Comparison of ENCODE assay signal across 33 cellular contexts in the genomic region with DNA sequence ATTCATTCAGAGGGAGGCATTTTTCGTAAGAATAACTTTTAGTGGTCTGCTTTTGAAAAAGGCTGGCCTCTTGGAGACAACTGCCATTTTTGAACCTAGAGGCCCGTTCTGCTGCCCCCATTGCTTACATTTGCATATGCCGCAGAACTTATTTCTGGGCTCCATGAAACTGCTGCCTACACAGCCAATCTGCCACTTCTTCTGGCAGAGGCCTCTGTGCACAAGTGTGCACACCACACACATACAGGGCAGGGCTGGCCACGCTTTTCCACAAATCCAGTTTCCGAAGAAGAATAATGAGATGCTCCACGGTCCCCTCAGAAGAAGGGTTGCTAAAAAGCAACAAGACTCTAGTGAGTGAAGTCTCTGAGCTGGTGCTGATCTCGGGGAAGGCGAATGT. TPM values are rescaled to one million over a fixed set of nuclear protein-coding genes. Genes with fewer than 3 reads are reported as not detected.
"Had no signal": no experiment of that assay in that cellular context is flagged by ENCODE, and none has a peak within 500 bp of the region (broad histone marks: within the 10 kb centered on the region; RNA-seq: fewer than 3 reads in every experiment).

No MANE protein-coding gene starts in this region.

- H3K9me3 ChIP-seq: adrenal gland, ascending aorta, body of pancreas had no signal

- FAIRE-seq: astrocyte, bronchial epithelial cell had no signal

- ATAC-seq: activated naive CD4-positive, alpha-beta T cell treated with anti-CD3 and anti-CD28 coated beads, Interleukin-2, amount 50 U/mL, for 72 hours; activated naive CD8-positive, alpha-beta T cell treated with anti-CD3 and anti-CD28 coated beads, Interleukin-2, amount 50 U/mL, for 24 hours; activated T-cell treated with anti-CD3 and anti-CD28 coated beads, Interleukin-2, amount 50 U/mL, for 4 hours; activated T-cell treated with anti-CD3 and anti-CD28 coated beads, Interleukin-2, amount 50 U/mL, for 72 hours; activated T-helper 17 cell treated with anti-CD3 and anti-CD28 coated beads, Interleukin-2, amount 50 U/mL, for 72 hours; body of pancreas had no signal

- H3K27me3 ChIP-seq: adrenal gland, ascending aorta, body of pancreas, brain microvascular endothelial cell, cardiac muscle cell had no signal

- DNase-seq: activated effector memory CD4-positive, alpha-beta T cell treated with anti-CD3 and anti-CD28 coated beads, Interleukin-2, amount 50 U/mL, for 16 hours; activated effector memory CD4-positive, alpha-beta T cell treated with Interleukin-2 at 50 U/mL for 16 hours; activated gamma-delta T cell; activated gamma-delta T cell treated with Interleukin-2 at 50 U/mL for 16 hours; activated naive CD4-positive, alpha-beta T cell; activated naive CD4-positive, alpha-beta T cell treated with anti-CD3 and anti-CD28 coated beads for 36 hours; activated naive CD4-positive, alpha-beta T cell treated with anti-CD3 and anti-CD28 coated beads, Interleukin-2, amount 10 ng/mL, durations not matched to agents 7 days and 5 days; activated naive CD4-positive, alpha-beta T cell treated with anti-CD3 and anti-CD28 coated beads, Interleukin-2, amount 50 U/mL, for 16 hours; activated naive CD4-positive, alpha-beta T cell treated with Interleukin-2 at 50 U/mL for 16 hours; activated naive CD8-positive, alpha-beta T cell treated with anti-CD3 and anti-CD28 coated beads for 36 hours; activated naive CD8-positive, alpha-beta T cell treated with anti-CD3 and anti-CD28 coated beads, Interleukin-2, amount 10 ng/mL, durations not matched to agents 7 days and 5 days; activated naive CD8-positive, alpha-beta T cell treated with anti-CD3 and anti-CD28 coated beads, Interleukin-2, amount 50 U/mL, for 24 hours; activated T-cell treated with anti-CD3 and anti-CD28 coated beads, Interleukin-2, amount 50 U/mL, for 1 hour; activated T-cell treated with anti-CD3 and anti-CD28 coated beads, Interleukin-2, amount 50 U/mL, for 24 hours; activated T-cell treated with anti-CD3 and anti-CD28 coated beads, Interleukin-2, amount 50 U/mL, for 4 hours; activated T-cell treated with anti-CD3 and anti-CD28 coated beads, Interleukin-2, amount 50 U/mL, for 48 hours; activated T-cell treated with anti-CD3 and anti-CD28 coated beads, Interleukin-2, amount 50 U/mL, for 72 hours; adrenal gland; amniotic stem cell; aorta; body of pancreas; brain microvascular endothelial cell; caudate nucleus; central memory CD4-positive, alpha-beta T cell; cerebellar nuclear complex had no signal

- H3K4me3 ChIP-seq: adrenal gland, ascending aorta, body of pancreas, cardiac muscle cell had no signal

- H3K36me3 ChIP-seq: adrenal gland, ascending aorta, brain microvascular endothelial cell, cardiac muscle cell had no signal

- H3K4me1 ChIP-seq: ascending aorta, body of pancreas had no signal

- H3K27ac ChIP-seq: adrenal gland, ascending aorta, body of pancreas, brain microvascular endothelial cell, cardiac muscle cell had no signal

RNA-seq across cellular contexts. Expression of a gene that starts 56.2 kb away (rescaled TPM):
- total RNA-seq: activated naive CD4-positive, alpha-beta T cell treated with anti-CD3 and anti-CD28 coated beads for 36 hours; activated naive CD4-positive, alpha-beta T cell treated with anti-CD3 and anti-CD28 coated beads, Interleukin-2, amount 50 U/mL, for 72 hours; activated naive CD8-positive, alpha-beta T cell treated with anti-CD3 and anti-CD28 coated beads for 36 hours; activated naive CD8-positive, alpha-beta T cell treated with anti-CD3 and anti-CD28 coated beads, Interleukin-2, amount 10 ng/mL, durations not matched to agents 7 days and 5 days; activated T-cell treated with anti-CD3 and anti-CD28 coated beads, Interleukin-2, amount 50 U/mL, for 4 hours; activated T-cell treated with anti-CD3 and anti-CD28 coated beads, Interleukin-2, amount 50 U/mL, for 72 hours; activated T-helper 1 cell treated with anti-CD3 and anti-CD28 coated beads, Interleukin-12 subunit alpha, Interleukin-12 subunit beta, Interleukin-2, Interleukin-4 antibody, amounts not matched to agents 30 ng/mL and 10 ng/mL and 1 ng/mL, durations not matched to agents 14 hours and 24 hours and 36 hours; activated T-helper 17 cell treated with anti-CD3 and anti-CD28 coated beads, Interleukin-2, amount 50 U/mL, for 72 hours; activated T-helper 2 cell treated with anti-CD3 and anti-CD28 coated beads, Interferon-gamma antibody, Interleukin-2, Interleukin-4, amounts not matched to agents 10 μg/mL and 5 μg/mL and 100 μg/mL, durations not matched to agents 14 hours and 24 hours and 36 hours had no signal
